12 cellular contexts compared by ENCODE assay signal in genomic region chr16:27398894-27399853, GRCh38. TPM values are rescaled to one million over a fixed set of nuclear protein-coding genes. Genes with fewer than 3 reads are reported as not detected.
DNase-seq lines count a peak whose midpoint lies in the region; ATAC-seq, FAIRE-seq and TF ChIP-seq lines count a peak whose summit lies in the region.
"Had no signal": no experiment of that assay in that cellular context is flagged by ENCODE, and none has a peak within 500 bp of the region (broad histone marks: within the 10 kb centered on the region; RNA-seq: fewer than 3 reads in every experiment).

No MANE protein-coding gene starts in this region.

- POLR2A ChIA-PET in CD8-positive, alpha-beta memory T cell (lab: Charles Lee), result no interaction called here
- POLR2A ChIA-PET in RWPE1 (lab: Yijun Ruan, JAX; ENCODE audit: low non-redundant PET), result no interaction called here

- H3K27me3 ChIP-seq in CD8-positive, alpha-beta memory T cell (ENCODE audit: insufficient read depth, low read length, poor library complexity, severe bottlenecking), result no peaks in the 10 kb centered on the region
- no peaks in the 10 kb centered on the region for H3K27me3 ChIP-seq in Loucy (ENCODE audit: insufficient read depth, low read length, poor library complexity, severe bottlenecking)
- H3K27me3 ChIP-seq: right lobe of liver had no signal

- TF ChIP-seq CTCF in Loucy (conservative IDR thresholded peaks at IDR 0.05; ENCODE audit: low read length) (no peak), RWPE1 (conservative IDR thresholded peaks at IDR 0.05; ENCODE audit: low read depth) (no peak)

- peaks cover 5% of the 10 kb centered on the region for H3K9me3 ChIP-seq in CD8-positive, alpha-beta memory T cell (ENCODE audit: low read length)
- no peaks in the 10 kb centered on the region for H3K9me3 ChIP-seq in Loucy (ENCODE audit: insufficient read depth, low read depth, low read length)
- H3K9me3 ChIP-seq: right lobe of liver had no signal

- DNase-seq in CD8-positive, alpha-beta memory T cell, result no peak
- no peak for DNase-seq in activated naive CD8-positive, alpha-beta T cell treated with anti-CD3 and anti-CD28 coated beads, Interleukin-2, amount 50 U/mL, for 24 hours
- DNase-seq in H54 (ENCODE audit: insufficient read length, low spot score) (no peak), RWPE1 (ENCODE audit: low spot score) (no peak), Right ventricle myocardium inferior (ENCODE audit: missing footprints) (no peak), SK-N-DZ (ENCODE audit: low spot score) (no peak)
- DNase-seq: activated naive CD4-positive, alpha-beta T cell treated with anti-CD3 and anti-CD28 coated beads, Interleukin-2, amount 10 ng/mL, durations not matched to agents 7 days and 5 days; CD8-positive, alpha-beta T cell; right lobe of liver had no signal

- no peaks in the 10 kb centered on the region for H3K36me3 ChIP-seq in CD8-positive, alpha-beta memory T cell (ENCODE audit: insufficient read depth, low read length)
- H3K36me3 ChIP-seq in Loucy (ENCODE audit: insufficient read depth, low read length), result no peaks in the 10 kb centered on the region
- H3K36me3 ChIP-seq: right lobe of liver had no signal

- peak overlapping the region; percentile 21; the same call in 1 of the 2 replicates for H2AFZ ChIP-seq in Loucy (ENCODE audit: low read length)

- no peaks in the 10 kb centered on the region for H3K9me2 ChIP-seq in Loucy (replicated peaks; ENCODE audit: low read depth, low read length)

- H3K4me3 ChIP-seq in CD8-positive, alpha-beta memory T cell (ENCODE audit: low read length), result no peak overlapping the region
- H3K4me3 ChIP-seq in Loucy (ENCODE audit: low read length, poor library complexity, severe bottlenecking), result no peak overlapping the region
- H3K4me3 ChIP-seq: right lobe of liver had no signal

- no peaks in the 10 kb centered on the region for H3K79me2 ChIP-seq in Loucy (ENCODE audit: insufficient read depth, low read length)

- peaks cover 25% of the 10 kb centered on the region for H3K4me1 ChIP-seq in CD8-positive, alpha-beta memory T cell (ENCODE audit: insufficient read depth, low read length)
- peaks cover 43% of the 10 kb centered on the region for H3K4me1 ChIP-seq in Loucy (ENCODE audit: insufficient read depth, low read length, poor library complexity, severe bottlenecking)
- H3K4me1 ChIP-seq: right lobe of liver had no signal

- TF ChIP-seq POLR2A in H54 (IDR thresholded peaks at IDR 0.05; ENCODE audit: low read depth, low read length), result no peak

- intact Hi-C loops in Right ventricle myocardium inferior (cut with DNase I), result no loop called here

- no peak overlapping the region for H3K27ac ChIP-seq in CD8-positive, alpha-beta memory T cell (ENCODE audit: low read depth, low read length)
- no peak overlapping the region for H3K27ac ChIP-seq in RWPE1
- H3K27ac ChIP-seq: right lobe of liver had no signal

- H3K4me2 ChIP-seq in Loucy (ENCODE audit: low read depth, low read length, poor library complexity, severe bottlenecking), result peak overlapping the region; percentile 13

- H3K36me3 Mint-ChIP-seq in CD8-positive, alpha-beta memory T cell, result peaks cover 7 to 19% (median 15%) of the 10 kb centered on the region in 3 donors
- H3K36me3 Mint-ChIP-seq in activated naive CD8-positive, alpha-beta T cell treated with anti-CD3 and anti-CD28 coated beads, Interleukin-2, amount 50 U/mL, for 24 hours (ENCODE audit: low read depth), result peaks cover 27% of the 10 kb centered on the region

- H3K9ac ChIP-seq in Loucy (ENCODE audit: low read depth, low read length, poor library complexity, severe bottlenecking), result no peak overlapping the region

- H4K20me1 ChIP-seq in Loucy (ENCODE audit: insufficient read depth, low read length, poor library complexity, severe bottlenecking), result no peaks in the 10 kb centered on the region

- peaks cover 0 to 11% of the 10 kb centered on the region in 2 donors for H3K27me3 Mint-ChIP-seq in CD8-positive, alpha-beta memory T cell
- H3K27me3 Mint-ChIP-seq in activated naive CD8-positive, alpha-beta T cell treated with anti-CD3 and anti-CD28 coated beads, Interleukin-2, amount 50 U/mL, for 24 hours, result no peaks in the 10 kb centered on the region

- peak overlapping the region; percentile 1 to 100 (median 40) for H3K27ac Mint-ChIP-seq in CD8-positive, alpha-beta memory T cell
- H3K27ac Mint-ChIP-seq in activated naive CD8-positive, alpha-beta T cell treated with anti-CD3 and anti-CD28 coated beads, Interleukin-2, amount 50 U/mL, for 24 hours, result peak overlapping the region; percentile 69
- H3K27ac Mint-ChIP-seq: activated naive CD4-positive, alpha-beta T cell treated with anti-CD3 and anti-CD28 coated beads, Interleukin-2, amount 10 ng/mL, durations not matched to agents 7 days and 5 days; CD8-positive, alpha-beta T cell had no signal

- H3K9me3 Mint-ChIP-seq in CD8-positive, alpha-beta memory T cell, result peaks cover 0 to 9% (median 5%) of the 10 kb centered on the region in 5 donors
- peaks cover 19% of the 10 kb centered on the region for H3K9me3 Mint-ChIP-seq in activated naive CD8-positive, alpha-beta T cell treated with anti-CD3 and anti-CD28 coated beads, Interleukin-2, amount 50 U/mL, for 24 hours

- peaks cover 46 to 55% (median 50%) of the 10 kb centered on the region in 3 donors for H3K4me1 Mint-ChIP-seq in CD8-positive, alpha-beta memory T cell
- H3K4me1 Mint-ChIP-seq in activated naive CD8-positive, alpha-beta T cell treated with anti-CD3 and anti-CD28 coated beads, Interleukin-2, amount 50 U/mL, for 24 hours, result peaks cover 45% of the 10 kb centered on the region

- no peak overlapping the region for H3K4me3 Mint-ChIP-seq in CD8-positive, alpha-beta memory T cell
- H3K4me3 Mint-ChIP-seq in activated naive CD8-positive, alpha-beta T cell treated with anti-CD3 and anti-CD28 coated beads, Interleukin-2, amount 50 U/mL, for 24 hours, result no peak overlapping the region
- H3K4me3 Mint-ChIP-seq: activated naive CD4-positive, alpha-beta T cell treated with anti-CD3 and anti-CD28 coated beads, Interleukin-2, amount 10 ng/mL, durations not matched to agents 7 days and 5 days; CD8-positive, alpha-beta T cell had no signal

- FAIRE-seq in H54 (lab: Jason Lieb, UNC), result no peak
- FAIRE-seq: TTC549 had no signal

- peak; percentile 32 for ATAC-seq in GM19372 (IDR thresholded peaks at IDR 0.05; ENCODE audit: low read depth, unreplicated experiment)
- ATAC-seq in activated naive CD8-positive, alpha-beta T cell treated with anti-CD3 and anti-CD28 coated beads, Interleukin-2, amount 50 U/mL, for 24 hours, result no peak
- no peak for ATAC-seq in Right ventricle myocardium inferior
- ATAC-seq: CD8-positive, alpha-beta T cell; right lobe of liver had no signal

- CTCF ChIA-PET in CD8-positive, alpha-beta memory T cell (lab: Charles Lee), result interaction anchor here (1.6 kb wide), 1 partner anchor 48 kb away, joined by 5 read pairs; no protein-coding TSS in a partner anchor
- CTCF ChIA-PET in RWPE1 (lab: Yijun Ruan, JAX), result interaction anchor here (0.6 kb wide), 1 partner anchor 111 kb away, joined by 3 read pairs; no protein-coding TSS in a partner anchor

- no peaks in the 10 kb centered on the region for H3F3A ChIP-seq in Loucy (ENCODE audit: low read depth)

RNA-seq across cellular contexts. Expression of gene IL21R, which starts 2.8 kb away (rescaled TPM):
- 10 to 100 TPM; 80.5 to 84.5 TPM for total RNA-seq in CD8-positive, alpha-beta memory T cell
- polyA plus RNA-seq in CD8-positive, alpha-beta memory T cell, result 53.7 TPM
- 0.14 TPM for total RNA-seq in Right ventricle myocardium inferior
- 1.5 and 1.6 TPM in 2 replicates for polyA plus RNA-seq in SK-N-DZ (2014; cell fraction: cytosol; rRNA removed)
- polyA plus RNA-seq in SK-N-DZ (2014; cell fraction: nucleus; rRNA removed), result 0.69 and 0.82 TPM in 2 replicates

Comparison
In these comparisons a context has a peak if more than half of its experiments do, and no peak if none do; other contexts are left out.
1. RNA of gene IL21R, which starts 2.8 kb away (total RNA-seq): 80.5 to 84.5 TPM in CD8-positive, alpha-beta memory T cell; 0.14 TPM in Right ventricle myocardium inferior (single experiment); every median in the first group is over 10 times any median in the second.